ENCODE assay signal across 1 cellular context in genomic region chr10:127228195-127228785, GRCh38.
A peak's percentile ranks its signal among the peaks of the same experiment; 100 is the strongest.
TF ChIP-seq lines count a peak whose summit lies in the region.

No MANE protein-coding gene starts in this region.

TF ChIP-seq in HepG2, 621 proteins besides CTCF, POLR2A, EP300 and RAD21 (continued from another document):
- TF ChIP-seq, protein P1, sequence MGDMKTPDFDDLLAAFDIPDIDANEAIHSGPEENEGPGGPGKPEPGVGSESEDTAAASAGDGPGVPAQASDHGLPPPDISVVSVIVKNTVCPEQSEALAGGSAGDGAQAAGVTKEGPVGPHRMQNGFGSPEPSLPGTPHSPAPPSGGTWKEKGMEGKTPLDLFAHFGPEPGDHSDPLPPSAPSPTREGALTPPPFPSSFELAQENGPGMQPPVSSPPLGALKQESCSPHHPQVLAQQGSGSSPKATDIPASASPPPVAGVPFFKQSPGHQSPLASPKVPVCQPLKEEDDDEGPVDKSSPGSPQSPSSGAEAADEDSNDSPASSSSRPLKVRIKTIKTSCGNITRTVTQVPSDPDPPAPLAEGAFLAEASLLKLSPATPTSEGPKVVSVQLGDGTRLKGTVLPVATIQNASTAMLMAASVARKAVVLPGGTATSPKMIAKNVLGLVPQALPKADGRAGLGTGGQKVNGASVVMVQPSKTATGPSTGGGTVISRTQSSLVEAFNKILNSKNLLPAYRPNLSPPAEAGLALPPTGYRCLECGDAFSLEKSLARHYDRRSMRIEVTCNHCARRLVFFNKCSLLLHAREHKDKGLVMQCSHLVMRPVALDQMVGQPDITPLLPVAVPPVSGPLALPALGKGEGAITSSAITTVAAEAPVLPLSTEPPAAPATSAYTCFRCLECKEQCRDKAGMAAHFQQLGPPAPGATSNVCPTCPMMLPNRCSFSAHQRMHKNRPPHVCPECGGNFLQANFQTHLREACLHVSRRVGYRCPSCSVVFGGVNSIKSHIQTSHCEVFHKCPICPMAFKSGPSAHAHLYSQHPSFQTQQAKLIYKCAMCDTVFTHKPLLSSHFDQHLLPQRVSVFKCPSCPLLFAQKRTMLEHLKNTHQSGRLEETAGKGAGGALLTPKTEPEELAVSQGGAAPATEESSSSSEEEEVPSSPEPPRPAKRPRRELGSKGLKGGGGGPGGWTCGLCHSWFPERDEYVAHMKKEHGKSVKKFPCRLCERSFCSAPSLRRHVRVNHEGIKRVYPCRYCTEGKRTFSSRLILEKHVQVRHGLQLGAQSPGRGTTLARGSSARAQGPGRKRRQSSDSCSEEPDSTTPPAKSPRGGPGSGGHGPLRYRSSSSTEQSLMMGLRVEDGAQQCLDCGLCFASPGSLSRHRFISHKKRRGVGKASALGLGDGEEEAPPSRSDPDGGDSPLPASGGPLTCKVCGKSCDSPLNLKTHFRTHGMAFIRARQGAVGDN (CRISPR knock-in tag; IDR thresholded peaks at IDR 0.05), result peak; percentile 29
- TF ChIP-seq, protein P2, sequence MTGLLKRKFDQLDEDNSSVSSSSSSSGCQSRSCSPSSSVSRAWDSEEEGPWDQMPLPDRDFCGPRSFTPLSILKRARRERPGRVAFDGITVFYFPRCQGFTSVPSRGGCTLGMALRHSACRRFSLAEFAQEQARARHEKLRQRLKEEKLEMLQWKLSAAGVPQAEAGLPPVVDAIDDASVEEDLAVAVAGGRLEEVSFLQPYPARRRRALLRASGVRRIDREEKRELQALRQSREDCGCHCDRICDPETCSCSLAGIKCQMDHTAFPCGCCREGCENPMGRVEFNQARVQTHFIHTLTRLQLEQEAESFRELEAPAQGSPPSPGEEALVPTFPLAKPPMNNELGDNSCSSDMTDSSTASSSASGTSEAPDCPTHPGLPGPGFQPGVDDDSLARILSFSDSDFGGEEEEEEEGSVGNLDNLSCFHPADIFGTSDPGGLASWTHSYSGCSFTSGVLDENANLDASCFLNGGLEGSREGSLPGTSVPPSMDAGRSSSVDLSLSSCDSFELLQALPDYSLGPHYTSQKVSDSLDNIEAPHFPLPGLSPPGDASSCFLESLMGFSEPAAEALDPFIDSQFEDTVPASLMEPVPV (CRISPR knock-in tag; IDR thresholded peaks at IDR 0.05), result no peak
- TF ChIP-seq, protein P3, sequence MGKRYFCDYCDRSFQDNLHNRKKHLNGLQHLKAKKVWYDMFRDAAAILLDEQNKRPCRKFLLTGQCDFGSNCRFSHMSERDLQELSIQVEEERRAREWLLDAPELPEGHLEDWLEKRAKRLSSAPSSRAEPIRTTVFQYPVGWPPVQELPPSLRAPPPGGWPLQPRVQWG (CRISPR knock-in tag; IDR thresholded peaks at IDR 0.05; ENCODE audit: borderline replicate concordance, low read depth), result no peak
- 0 out of 2 replicates have a peak, but pooled peaks have one; percentile 33 for TF ChIP-seq MAX (IDR thresholded peaks at IDR 0.05)
